1 cellular context compared by ENCODE assay signal in the genomic region with DNA sequence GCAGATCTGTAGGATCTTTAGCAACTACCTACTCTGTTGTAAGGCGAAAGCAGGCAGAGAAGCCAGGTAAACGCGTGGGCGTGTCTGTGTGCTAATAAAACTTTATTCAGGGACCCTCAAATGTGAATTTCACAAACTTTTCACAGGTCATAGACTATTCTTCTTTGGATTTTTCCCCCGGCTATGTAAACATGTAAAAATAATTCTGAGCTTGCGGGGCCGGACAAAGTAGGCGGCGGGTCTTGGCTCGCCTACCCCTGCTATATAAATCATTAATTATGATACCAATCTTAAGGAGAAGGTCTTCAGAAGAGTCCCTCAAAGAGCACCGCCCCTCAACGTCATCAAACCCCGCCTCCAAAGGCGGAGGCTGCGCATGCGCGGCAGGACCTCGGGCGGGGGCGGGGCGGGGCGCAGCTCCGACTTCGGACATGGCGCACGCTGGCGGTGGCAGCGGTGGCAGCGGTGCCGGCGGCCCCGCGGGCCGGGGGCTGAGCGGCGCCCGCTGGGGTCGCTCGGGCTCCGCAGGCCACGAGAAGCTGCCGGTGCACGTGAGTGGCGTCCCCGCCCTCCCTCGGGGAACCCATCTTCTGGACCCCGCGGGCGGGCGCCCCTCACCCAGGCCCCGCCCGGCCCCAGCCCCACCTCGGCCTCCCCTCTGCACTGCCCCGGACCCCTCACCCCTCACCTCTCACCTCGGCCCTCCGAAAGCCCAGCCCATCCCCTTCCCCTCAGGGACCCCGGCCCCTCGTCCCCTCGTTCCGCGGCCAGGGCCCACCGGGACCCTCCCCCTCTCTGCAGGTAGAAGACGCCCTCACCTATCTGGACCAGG.
TF ChIP-seq lines count a peak whose summit lies in the region.

A gene with protein sequence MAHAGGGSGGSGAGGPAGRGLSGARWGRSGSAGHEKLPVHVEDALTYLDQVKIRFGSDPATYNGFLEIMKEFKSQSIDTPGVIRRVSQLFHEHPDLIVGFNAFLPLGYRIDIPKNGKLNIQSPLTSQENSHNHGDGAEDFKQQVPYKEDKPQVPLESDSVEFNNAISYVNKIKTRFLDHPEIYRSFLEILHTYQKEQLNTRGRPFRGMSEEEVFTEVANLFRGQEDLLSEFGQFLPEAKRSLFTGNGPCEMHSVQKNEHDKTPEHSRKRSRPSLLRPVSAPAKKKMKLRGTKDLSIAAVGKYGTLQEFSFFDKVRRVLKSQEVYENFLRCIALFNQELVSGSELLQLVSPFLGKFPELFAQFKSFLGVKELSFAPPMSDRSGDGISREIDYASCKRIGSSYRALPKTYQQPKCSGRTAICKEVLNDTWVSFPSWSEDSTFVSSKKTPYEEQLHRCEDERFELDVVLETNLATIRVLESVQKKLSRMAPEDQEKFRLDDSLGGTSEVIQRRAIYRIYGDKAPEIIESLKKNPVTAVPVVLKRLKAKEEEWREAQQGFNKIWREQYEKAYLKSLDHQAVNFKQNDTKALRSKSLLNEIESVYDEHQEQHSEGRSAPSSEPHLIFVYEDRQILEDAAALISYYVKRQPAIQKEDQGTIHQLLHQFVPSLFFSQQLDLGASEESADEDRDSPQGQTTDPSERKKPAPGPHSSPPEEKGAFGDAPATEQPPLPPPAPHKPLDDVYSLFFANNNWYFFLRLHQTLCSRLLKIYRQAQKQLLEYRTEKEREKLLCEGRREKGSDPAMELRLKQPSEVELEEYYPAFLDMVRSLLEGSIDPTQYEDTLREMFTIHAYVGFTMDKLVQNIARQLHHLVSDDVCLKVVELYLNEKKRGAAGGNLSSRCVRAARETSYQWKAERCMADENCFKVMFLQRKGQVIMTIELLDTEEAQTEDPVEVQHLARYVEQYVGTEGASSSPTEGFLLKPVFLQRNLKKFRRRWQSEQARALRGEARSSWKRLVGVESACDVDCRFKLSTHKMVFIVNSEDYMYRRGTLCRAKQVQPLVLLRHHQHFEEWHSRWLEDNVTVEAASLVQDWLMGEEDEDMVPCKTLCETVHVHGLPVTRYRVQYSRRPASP (plus strand): TSS at position 409 of the 832 bp plus-strand sequence. CDS start 23 bp downstream, at position 432.

TF ChIP-seq in HepG2, 621 proteins besides CTCF, POLR2A, EP300 and RAD21 (continued from another document and continues in another):
- TF ChIP-seq, protein P1, sequence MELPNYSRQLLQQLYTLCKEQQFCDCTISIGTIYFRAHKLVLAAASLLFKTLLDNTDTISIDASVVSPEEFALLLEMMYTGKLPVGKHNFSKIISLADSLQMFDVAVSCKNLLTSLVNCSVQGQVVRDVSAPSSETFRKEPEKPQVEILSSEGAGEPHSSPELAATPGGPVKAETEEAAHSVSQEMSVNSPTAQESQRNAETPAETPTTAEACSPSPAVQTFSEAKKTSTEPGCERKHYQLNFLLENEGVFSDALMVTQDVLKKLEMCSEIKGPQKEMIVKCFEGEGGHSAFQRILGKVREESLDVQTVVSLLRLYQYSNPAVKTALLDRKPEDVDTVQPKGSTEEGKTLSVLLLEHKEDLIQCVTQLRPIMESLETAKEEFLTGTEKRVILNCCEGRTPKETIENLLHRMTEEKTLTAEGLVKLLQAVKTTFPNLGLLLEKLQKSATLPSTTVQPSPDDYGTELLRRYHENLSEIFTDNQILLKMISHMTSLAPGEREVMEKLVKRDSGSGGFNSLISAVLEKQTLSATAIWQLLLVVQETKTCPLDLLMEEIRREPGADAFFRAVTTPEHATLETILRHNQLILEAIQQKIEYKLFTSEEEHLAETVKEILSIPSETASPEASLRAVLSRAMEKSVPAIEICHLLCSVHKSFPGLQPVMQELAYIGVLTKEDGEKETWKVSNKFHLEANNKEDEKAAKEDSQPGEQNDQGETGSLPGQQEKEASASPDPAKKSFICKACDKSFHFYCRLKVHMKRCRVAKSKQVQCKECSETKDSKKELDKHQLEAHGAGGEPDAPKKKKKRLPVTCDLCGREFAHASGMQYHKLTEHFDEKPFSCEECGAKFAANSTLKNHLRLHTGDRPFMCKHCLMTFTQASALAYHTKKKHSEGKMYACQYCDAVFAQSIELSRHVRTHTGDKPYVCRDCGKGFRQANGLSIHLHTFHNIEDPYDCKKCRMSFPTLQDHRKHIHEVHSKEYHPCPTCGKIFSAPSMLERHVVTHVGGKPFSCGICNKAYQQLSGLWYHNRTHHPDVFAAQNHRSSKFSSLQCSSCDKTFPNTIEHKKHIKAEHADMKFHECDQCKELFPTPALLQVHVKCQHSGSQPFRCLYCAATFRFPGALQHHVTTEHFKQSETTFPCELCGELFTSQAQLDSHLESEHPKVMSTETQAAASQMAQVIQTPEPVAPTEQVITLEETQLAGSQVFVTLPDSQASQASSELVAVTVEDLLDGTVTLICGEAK (IDR thresholded peaks at IDR 0.05): peak; percentile 98
- TF ChIP-seq, protein P1 (CRISPR knock-in tag; IDR thresholded peaks at IDR 0.05): peak; percentile 100
- TF ChIP-seq ZFY (CRISPR knock-in tag; IDR thresholded peaks at IDR 0.05) (peak; percentile 88), PHF21A (CRISPR knock-in tag; IDR thresholded peaks at IDR 0.05) (no peak), ZNF34 (CRISPR knock-in tag; IDR thresholded peaks at IDR 0.05; ENCODE audit: borderline replicate concordance) (peak; percentile 76; the same call in 1 of the 2 replicates), CEBPG (CRISPR knock-in tag; IDR thresholded peaks at IDR 0.05) (no peak), HNRNPLL (IDR thresholded peaks at IDR 0.05; ENCODE audit: low read depth, low read length, poor library complexity, severe bottlenecking) (peak; percentile 72), ETV5 (CRISPR knock-in tag; IDR thresholded peaks at IDR 0.05; ENCODE audit: borderline replicate concordance) (no peak), ATF1 (CRISPR knock-in tag; IDR thresholded peaks at IDR 0.05) (peak; percentile 49; the same call in 1 of the 2 replicates), ZNF441 (CRISPR knock-in tag; IDR thresholded peaks at IDR 0.05; ENCODE audit: borderline replicate concordance) (no peak), ZSCAN29 (CRISPR knock-in tag; conservative IDR thresholded peaks at IDR 0.05) (0 out of 2 replicates have a peak, but pooled peaks have one; percentile 23), ZSCAN25 (CRISPR knock-in tag; IDR thresholded peaks at IDR 0.05) (peak; percentile 60; the same call in 1 of the 2 replicates), RXRB (CRISPR knock-in tag; IDR thresholded peaks at IDR 0.05; ENCODE audit: borderline replicate concordance) (no peak), ZBTB7A (CRISPR knock-in tag; IDR thresholded peaks at IDR 0.05) (no peak), SALL2 (CRISPR knock-in tag; IDR thresholded peaks at IDR 0.05) (no peak), TAF1 (CRISPR knock-in tag; IDR thresholded peaks at IDR 0.05) (peak; percentile 33; the same call in 1 of the 2 replicates), ZNF552 (CRISPR knock-in tag; IDR thresholded peaks at IDR 0.05; ENCODE audit: borderline replicate concordance) (no peak), TAF15 (IDR thresholded peaks at IDR 0.05; ENCODE audit: low read depth, low read length, poor library complexity, severe bottlenecking) (no peak), KDM5A (IDR thresholded peaks at IDR 0.05; ENCODE audit: borderline replicate concordance, low read length) (peak; percentile 86; the same call in 1 of the 2 replicates)
- TF ChIP-seq, protein P2, sequence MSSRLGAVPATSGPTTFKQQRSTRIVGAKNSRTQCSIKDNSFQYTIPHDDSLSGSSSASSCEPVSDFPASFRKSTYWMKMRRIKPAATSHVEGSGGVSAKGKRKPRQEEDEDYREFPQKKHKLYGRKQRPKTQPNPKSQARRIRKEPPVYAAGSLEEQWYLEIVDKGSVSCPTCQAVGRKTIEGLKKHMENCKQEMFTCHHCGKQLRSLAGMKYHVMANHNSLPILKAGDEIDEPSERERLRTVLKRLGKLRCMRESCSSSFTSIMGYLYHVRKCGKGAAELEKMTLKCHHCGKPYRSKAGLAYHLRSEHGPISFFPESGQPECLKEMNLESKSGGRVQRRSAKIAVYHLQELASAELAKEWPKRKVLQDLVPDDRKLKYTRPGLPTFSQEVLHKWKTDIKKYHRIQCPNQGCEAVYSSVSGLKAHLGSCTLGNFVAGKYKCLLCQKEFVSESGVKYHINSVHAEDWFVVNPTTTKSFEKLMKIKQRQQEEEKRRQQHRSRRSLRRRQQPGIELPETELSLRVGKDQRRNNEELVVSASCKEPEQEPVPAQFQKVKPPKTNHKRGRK (CRISPR knock-in tag; IDR thresholded peaks at IDR 0.05): no peak
- TF ChIP-seq, protein P3, sequence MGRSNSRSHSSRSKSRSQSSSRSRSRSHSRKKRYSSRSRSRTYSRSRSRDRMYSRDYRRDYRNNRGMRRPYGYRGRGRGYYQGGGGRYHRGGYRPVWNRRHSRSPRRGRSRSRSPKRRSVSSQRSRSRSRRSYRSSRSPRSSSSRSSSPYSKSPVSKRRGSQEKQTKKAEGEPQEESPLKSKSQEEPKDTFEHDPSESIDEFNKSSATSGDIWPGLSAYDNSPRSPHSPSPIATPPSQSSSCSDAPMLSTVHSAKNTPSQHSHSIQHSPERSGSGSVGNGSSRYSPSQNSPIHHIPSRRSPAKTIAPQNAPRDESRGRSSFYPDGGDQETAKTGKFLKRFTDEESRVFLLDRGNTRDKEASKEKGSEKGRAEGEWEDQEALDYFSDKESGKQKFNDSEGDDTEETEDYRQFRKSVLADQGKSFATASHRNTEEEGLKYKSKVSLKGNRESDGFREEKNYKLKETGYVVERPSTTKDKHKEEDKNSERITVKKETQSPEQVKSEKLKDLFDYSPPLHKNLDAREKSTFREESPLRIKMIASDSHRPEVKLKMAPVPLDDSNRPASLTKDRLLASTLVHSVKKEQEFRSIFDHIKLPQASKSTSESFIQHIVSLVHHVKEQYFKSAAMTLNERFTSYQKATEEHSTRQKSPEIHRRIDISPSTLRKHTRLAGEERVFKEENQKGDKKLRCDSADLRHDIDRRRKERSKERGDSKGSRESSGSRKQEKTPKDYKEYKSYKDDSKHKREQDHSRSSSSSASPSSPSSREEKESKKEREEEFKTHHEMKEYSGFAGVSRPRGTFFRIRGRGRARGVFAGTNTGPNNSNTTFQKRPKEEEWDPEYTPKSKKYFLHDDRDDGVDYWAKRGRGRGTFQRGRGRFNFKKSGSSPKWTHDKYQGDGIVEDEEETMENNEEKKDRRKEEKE (IDR thresholded peaks at IDR 0.05): no peak
- TF ChIP-seq, protein P4, sequence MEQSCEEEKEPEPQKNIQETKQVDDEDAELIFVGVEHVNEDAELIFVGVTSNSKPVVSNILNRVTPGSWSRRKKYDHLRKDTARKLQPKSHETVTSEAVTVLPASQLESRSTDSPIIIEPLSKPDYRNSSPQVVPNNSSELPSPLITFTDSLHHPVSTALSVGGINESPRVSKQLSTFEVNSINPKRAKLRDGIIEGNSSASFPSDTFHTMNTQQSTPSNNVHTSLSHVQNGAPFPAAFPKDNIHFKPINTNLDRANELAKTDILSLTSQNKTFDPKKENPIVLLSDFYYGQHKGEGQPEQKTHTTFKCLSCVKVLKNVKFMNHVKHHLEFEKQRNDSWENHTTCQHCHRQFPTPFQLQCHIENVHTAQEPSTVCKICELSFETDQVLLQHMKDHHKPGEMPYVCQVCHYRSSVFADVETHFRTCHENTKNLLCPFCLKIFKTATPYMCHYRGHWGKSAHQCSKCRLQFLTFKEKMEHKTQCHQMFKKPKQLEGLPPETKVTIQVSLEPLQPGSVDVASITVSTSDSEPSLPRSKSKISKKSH (CRISPR knock-in tag; IDR thresholded peaks at IDR 0.05; ENCODE audit: borderline replicate concordance): no peak
- TF ChIP-seq, protein P5, sequence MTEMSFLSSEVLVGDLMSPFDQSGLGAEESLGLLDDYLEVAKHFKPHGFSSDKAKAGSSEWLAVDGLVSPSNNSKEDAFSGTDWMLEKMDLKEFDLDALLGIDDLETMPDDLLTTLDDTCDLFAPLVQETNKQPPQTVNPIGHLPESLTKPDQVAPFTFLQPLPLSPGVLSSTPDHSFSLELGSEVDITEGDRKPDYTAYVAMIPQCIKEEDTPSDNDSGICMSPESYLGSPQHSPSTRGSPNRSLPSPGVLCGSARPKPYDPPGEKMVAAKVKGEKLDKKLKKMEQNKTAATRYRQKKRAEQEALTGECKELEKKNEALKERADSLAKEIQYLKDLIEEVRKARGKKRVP (CRISPR knock-in tag; IDR thresholded peaks at IDR 0.05): no peak
- TF ChIP-seq, protein P6, sequence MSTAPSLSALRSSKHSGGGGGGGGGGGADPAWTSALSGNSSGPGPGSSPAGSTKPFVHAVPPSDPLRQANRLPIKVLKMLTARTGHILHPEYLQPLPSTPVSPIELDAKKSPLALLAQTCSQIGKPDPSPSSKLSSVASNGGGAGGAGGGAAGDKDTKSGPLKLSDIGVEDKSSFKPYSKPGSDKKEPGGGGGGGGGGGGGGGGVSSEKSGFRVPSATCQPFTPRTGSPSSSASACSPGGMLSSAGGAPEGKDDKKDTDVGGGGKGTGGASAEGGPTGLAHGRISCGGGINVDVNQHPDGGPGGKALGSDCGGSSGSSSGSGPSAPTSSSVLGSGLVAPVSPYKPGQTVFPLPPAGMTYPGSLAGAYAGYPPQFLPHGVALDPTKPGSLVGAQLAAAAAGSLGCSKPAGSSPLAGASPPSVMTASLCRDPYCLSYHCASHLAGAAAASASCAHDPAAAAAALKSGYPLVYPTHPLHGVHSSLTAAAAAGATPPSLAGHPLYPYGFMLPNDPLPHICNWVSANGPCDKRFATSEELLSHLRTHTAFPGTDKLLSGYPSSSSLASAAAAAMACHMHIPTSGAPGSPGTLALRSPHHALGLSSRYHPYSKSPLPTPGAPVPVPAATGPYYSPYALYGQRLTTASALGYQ (CRISPR knock-in tag; IDR thresholded peaks at IDR 0.05): no peak
- TF ChIP-seq, protein P7, sequence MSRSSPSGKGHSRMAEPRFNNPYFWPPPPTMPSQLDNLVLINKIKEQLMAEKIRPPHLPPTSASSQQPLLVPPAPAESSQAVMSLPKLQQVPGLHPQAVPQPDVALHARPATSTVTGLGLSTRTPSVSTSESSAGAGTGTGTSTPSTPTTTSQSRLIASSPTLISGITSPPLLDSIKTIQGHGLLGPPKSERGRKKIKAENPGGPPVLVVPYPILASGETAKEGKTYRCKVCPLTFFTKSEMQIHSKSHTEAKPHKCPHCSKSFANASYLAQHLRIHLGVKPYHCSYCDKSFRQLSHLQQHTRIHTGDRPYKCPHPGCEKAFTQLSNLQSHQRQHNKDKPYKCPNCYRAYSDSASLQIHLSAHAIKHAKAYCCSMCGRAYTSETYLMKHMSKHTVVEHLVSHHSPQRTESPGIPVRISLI (CRISPR knock-in tag; IDR thresholded peaks at IDR 0.05; ENCODE audit: borderline replicate concordance): no peak
